1 cellular context compared by ENCODE assay signal in the genomic region with DNA sequence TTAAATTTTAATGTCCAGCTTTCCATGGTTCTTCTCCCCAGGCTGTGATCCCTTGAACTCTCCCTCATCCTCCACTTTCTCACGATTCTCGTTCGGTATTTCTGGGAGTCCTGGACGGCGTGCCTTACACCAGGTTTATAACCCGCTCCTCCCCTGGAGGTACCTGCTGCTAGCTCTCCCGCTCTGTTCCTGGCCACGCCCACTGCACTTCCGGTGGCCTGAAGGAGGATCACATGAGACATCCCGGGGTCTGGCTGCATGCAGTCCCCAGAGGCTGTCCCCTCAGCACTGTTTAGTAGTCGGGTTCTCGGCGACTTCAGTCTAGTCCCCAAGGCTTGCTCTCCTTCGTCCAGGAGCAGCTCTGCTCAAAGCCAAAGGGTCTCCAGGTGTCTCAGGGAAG.
TF ChIP-seq lines count a peak whose summit lies in the region.

No MANE protein-coding gene starts in this region.

TF ChIP-seq in GM23338, 12 proteins besides CTCF, POLR2A, EP300 and RAD21 (continued from another document):
- TF ChIP-seq, protein P1, sequence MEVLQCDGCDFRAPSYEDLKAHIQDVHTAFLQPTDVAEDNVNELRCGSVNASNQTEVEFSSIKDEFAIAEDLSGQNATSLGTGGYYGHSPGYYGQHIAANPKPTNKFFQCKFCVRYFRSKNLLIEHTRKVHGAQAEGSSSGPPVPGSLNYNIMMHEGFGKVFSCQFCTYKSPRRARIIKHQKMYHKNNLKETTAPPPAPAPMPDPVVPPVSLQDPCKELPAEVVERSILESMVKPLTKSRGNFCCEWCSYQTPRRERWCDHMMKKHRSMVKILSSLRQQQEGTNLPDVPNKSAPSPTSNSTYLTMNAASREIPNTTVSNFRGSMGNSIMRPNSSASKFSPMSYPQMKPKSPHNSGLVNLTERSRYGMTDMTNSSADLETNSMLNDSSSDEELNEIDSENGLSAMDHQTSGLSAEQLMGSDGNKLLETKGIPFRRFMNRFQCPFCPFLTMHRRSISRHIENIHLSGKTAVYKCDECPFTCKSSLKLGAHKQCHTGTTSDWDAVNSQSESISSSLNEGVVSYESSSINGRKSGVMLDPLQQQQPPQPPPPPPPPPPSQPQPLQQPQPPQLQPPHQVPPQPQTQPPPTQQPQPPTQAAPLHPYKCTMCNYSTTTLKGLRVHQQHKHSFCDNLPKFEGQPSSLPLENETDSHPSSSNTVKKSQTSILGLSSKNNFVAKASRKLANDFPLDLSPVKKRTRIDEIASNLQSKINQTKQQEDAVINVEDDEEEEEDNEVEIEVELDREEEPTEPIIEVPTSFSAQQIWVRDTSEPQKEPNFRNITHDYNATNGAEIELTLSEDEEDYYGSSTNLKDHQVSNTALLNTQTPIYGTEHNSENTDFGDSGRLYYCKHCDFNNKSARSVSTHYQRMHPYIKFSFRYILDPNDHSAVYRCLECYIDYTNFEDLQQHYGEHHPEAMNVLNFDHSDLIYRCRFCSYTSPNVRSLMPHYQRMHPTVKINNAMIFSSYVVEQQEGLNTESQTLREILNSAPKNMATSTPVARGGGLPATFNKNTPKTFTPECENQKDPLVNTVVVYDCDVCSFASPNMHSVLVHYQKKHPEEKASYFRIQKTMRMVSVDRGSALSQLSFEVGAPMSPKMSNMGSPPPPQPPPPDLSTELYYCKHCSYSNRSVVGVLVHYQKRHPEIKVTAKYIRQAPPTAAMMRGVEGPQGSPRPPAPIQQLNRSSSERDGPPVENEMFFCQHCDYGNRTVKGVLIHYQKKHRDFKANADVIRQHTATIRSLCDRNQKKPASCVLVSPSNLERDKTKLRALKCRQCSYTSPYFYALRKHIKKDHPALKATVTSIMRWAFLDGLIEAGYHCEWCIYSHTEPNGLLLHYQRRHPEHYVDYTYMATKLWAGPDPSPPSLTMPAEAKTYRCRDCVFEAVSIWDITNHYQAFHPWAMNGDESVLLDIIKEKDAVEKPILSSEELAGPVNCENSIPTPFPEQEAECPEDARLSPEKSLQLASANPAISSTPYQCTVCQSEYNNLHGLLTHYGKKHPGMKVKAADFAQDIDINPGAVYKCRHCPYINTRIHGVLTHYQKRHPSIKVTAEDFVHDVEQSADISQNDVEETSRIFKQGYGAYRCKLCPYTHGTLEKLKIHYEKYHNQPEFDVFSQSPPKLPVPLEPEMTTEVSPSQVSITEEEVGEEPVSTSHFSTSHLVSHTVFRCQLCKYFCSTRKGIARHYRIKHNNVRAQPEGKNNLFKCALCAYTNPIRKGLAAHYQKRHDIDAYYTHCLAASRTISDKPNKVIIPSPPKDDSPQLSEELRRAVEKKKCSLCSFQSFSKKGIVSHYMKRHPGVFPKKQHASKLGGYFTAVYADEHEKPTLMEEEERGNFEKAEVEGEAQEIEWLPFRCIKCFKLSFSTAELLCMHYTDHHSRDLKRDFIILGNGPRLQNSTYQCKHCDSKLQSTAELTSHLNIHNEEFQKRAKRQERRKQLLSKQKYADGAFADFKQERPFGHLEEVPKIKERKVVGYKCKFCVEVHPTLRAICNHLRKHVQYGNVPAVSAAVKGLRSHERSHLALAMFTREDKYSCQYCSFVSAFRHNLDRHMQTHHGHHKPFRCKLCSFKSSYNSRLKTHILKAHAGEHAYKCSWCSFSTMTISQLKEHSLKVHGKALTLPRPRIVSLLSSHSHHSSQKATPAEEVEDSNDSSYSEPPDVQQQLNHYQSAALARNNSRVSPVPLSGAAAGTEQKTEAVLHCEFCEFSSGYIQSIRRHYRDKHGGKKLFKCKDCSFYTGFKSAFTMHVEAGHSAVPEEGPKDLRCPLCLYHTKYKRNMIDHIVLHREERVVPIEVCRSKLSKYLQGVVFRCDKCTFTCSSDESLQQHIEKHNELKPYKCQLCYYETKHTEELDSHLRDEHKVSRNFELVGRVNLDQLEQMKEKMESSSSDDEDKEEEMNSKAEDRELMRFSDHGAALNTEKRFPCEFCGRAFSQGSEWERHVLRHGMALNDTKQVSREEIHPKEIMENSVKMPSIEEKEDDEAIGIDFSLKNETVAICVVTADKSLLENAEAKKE (CRISPR knock-in tag; IDR thresholded peaks at IDR 0.05) = no peak
- TF ChIP-seq EZH2phosphoT487 (IDR thresholded peaks at IDR 0.05; ENCODE audit: unreplicated experiment) (no peak), JUNB (IDR thresholded peaks at IDR 0.05; ENCODE audit: unreplicated experiment) (no peak), STAT1 (IDR thresholded peaks at IDR 0.05; ENCODE audit: unreplicated experiment) (no peak), NANOG (IDR thresholded peaks at IDR 0.05; ENCODE audit: borderline replicate concordance) (no peak), ZNF331 (CRISPR knock-in tag; IDR thresholded peaks at IDR 0.05; ENCODE audit: low read depth) (no peak), ZNF114 (CRISPR knock-in tag; IDR thresholded peaks at IDR 0.05) (no peak), CREB1 (CRISPR knock-in tag; IDR thresholded peaks at IDR 0.05; ENCODE audit: low read depth) (no peak), POLR2AphosphoS5 (IDR thresholded peaks at IDR 0.05; ENCODE audit: low read depth) (no peak)
- TF ChIP-seq, protein P2, sequence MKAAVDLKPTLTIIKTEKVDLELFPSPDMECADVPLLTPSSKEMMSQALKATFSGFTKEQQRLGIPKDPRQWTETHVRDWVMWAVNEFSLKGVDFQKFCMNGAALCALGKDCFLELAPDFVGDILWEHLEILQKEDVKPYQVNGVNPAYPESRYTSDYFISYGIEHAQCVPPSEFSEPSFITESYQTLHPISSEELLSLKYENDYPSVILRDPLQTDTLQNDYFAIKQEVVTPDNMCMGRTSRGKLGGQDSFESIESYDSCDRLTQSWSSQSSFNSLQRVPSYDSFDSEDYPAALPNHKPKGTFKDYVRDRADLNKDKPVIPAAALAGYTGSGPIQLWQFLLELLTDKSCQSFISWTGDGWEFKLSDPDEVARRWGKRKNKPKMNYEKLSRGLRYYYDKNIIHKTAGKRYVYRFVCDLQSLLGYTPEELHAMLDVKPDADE (IDR thresholded peaks at IDR 0.05) = no peak
- TF ChIP-seq, protein P3, sequence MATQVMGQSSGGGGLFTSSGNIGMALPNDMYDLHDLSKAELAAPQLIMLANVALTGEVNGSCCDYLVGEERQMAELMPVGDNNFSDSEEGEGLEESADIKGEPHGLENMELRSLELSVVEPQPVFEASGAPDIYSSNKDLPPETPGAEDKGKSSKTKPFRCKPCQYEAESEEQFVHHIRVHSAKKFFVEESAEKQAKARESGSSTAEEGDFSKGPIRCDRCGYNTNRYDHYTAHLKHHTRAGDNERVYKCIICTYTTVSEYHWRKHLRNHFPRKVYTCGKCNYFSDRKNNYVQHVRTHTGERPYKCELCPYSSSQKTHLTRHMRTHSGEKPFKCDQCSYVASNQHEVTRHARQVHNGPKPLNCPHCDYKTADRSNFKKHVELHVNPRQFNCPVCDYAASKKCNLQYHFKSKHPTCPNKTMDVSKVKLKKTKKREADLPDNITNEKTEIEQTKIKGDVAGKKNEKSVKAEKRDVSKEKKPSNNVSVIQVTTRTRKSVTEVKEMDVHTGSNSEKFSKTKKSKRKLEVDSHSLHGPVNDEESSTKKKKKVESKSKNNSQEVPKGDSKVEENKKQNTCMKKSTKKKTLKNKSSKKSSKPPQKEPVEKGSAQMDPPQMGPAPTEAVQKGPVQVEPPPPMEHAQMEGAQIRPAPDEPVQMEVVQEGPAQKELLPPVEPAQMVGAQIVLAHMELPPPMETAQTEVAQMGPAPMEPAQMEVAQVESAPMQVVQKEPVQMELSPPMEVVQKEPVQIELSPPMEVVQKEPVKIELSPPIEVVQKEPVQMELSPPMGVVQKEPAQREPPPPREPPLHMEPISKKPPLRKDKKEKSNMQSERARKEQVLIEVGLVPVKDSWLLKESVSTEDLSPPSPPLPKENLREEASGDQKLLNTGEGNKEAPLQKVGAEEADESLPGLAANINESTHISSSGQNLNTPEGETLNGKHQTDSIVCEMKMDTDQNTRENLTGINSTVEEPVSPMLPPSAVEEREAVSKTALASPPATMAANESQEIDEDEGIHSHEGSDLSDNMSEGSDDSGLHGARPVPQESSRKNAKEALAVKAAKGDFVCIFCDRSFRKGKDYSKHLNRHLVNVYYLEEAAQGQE (IDR thresholded peaks at IDR 0.05; ENCODE audit: unreplicated experiment) = no peak
TF ChIP-seq in GM23338: peak in this region for 0.
